ENCODE assay signal across 13 cellular contexts in genomic region chr16:74574146-74574545, GRCh38.
"Had no signal": no experiment of that assay in that cellular context is flagged by ENCODE, and none has a peak within 500 bp of the region (broad histone marks: within the 10 kb centered on the region; RNA-seq: fewer than 3 reads in every experiment).

No MANE protein-coding gene starts in this region.

- H3K27me3 ChIP-seq: gastrocnemius medialis, neutrophil, right atrium auricular region had no signal

- H3K4me3 ChIP-seq: coronary artery, gastrocnemius medialis, right atrium auricular region, skin epidermis had no signal

- H3K27me3 Mint-ChIP-seq: activated CD4-positive, alpha-beta T cell treated with anti-CD3 and anti-CD28 coated beads, Interleukin-2, amount 10 ng/mL, durations not matched to agents 24 days and 14 days; stimulated activated naive CD8-positive, alpha-beta T cell treated with anti-CD3 and anti-CD28 coated beads, Interleukin-15, amount 100 ng/mL, for 72 hours had no signal

- H3K4me3 Mint-ChIP-seq: activated CD4-positive, alpha-beta T cell treated with anti-CD3 and anti-CD28 coated beads, Interleukin-2, amount 10 ng/mL, durations not matched to agents 24 days and 14 days; activated T-cell treated with anti-CD3 and anti-CD28 coated beads, Interleukin-2, amount 50 U/mL, for 4 hours; stimulated activated naive CD8-positive, alpha-beta T cell treated with anti-CD3 and anti-CD28 coated beads, Interleukin-15, amount 100 ng/mL, for 72 hours had no signal

- DNase-seq: activated CD4-positive, alpha-beta T cell treated with anti-CD3 and anti-CD28 coated beads, Interleukin-2, amount 10 ng/mL, durations not matched to agents 24 days and 14 days; activated T-cell treated with anti-CD3 and anti-CD28 coated beads, Interleukin-2, amount 50 U/mL, for 4 hours; effector CD4-positive, alpha-beta T cell; gastrocnemius medialis; kidney glomerular epithelial cell; posterior cingulate gyrus; stimulated activated CD4-positive, alpha-beta T cell treated with anti-CD3 and anti-CD28 coated beads, Interleukin-4, amount 100 ng/mL, for 4 hours; stimulated activated naive CD8-positive, alpha-beta T cell treated with anti-CD3 and anti-CD28 coated beads, Interleukin-15, amount 100 ng/mL, for 72 hours; T1000 had no signal

- H3K9me3 ChIP-seq: gastrocnemius medialis, neutrophil, right atrium auricular region had no signal

- H3K9me3 Mint-ChIP-seq: activated CD4-positive, alpha-beta T cell treated with anti-CD3 and anti-CD28 coated beads, Interleukin-2, amount 10 ng/mL, durations not matched to agents 24 days and 14 days; activated T-cell treated with anti-CD3 and anti-CD28 coated beads, Interleukin-2, amount 50 U/mL, for 4 hours; stimulated activated naive CD8-positive, alpha-beta T cell treated with anti-CD3 and anti-CD28 coated beads, Interleukin-15, amount 100 ng/mL, for 72 hours had no signal

- H3K36me3 ChIP-seq: gastrocnemius medialis, neutrophil, right atrium auricular region had no signal

- H3K27ac ChIP-seq: coronary artery, gastrocnemius medialis, neutrophil, right atrium auricular region, skin epidermis had no signal

- ATAC-seq: activated T-cell treated with anti-CD3 and anti-CD28 coated beads, Interleukin-2, amount 50 U/mL, for 4 hours; gastrocnemius medialis; stimulated activated naive CD8-positive, alpha-beta T cell treated with anti-CD3 and anti-CD28 coated beads, Interleukin-15, amount 100 ng/mL, for 72 hours had no signal

- H3K27ac Mint-ChIP-seq: activated CD4-positive, alpha-beta T cell treated with anti-CD3 and anti-CD28 coated beads, Interleukin-2, amount 10 ng/mL, durations not matched to agents 24 days and 14 days; stimulated activated naive CD8-positive, alpha-beta T cell treated with anti-CD3 and anti-CD28 coated beads, Interleukin-15, amount 100 ng/mL, for 72 hours had no signal
